1 cellular context compared by ENCODE assay signal in genomic region chr2:24010477-24011277, GRCh38.
A peak's percentile ranks its signal among the peaks of the same experiment; 100 is the strongest.
TF ChIP-seq lines count a peak whose summit lies in the region.

No MANE protein-coding gene starts in this region.

TF ChIP-seq in HepG2, 621 proteins besides CTCF, POLR2A, EP300 and RAD21:
- TF ChIP-seq ZNF770 (CRISPR knock-in tag; IDR thresholded peaks at IDR 0.05), result peak; percentile 20; the same call in 1 of the 2 replicates
- no peak for TF ChIP-seq ZNF138 (CRISPR knock-in tag; IDR thresholded peaks at IDR 0.05; ENCODE audit: low read depth)
TF ChIP-seq in HepG2: peak in this region for 1.
